8 cellular contexts compared by ENCODE assay signal in the genomic region with DNA sequence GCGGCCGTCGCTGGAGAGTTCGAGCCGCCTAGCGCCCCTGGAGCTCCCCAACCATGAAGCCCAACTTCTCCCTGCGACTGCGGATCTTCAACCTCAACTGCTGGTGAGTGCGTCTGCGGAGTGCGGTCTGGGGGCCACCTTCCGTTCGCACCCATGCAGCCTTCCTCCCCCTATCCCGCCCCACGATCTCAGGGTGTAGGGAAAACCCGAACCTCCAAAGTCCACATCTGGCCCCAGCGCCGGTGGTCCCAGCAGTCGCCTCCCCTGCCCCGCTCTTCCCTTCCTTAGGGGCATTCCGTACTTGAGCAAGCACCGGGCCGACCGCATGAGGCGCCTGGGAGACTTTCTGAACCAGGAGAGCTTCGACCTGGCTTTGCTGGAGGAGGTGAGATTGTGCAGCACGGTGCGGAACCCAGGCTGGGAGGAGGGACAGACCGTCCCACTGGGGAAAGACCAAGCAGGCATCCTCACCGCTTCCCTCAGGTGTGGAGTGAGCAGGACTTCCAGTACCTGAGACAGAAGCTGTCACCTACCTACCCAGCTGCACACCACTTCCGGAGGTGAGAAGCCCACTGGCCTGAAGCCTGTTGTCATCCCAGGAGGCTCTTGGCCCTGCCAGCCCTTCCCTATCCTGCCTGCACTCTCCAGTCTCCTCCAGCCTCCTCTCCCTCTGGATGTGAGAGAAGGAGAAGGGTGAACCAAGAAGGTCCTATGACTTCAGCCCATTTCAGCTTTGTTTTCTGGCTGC. TPM values are rescaled to one million over a fixed set of nuclear protein-coding genes. Genes with fewer than 3 reads are reported as not detected.
DNase-seq lines count a peak whose midpoint lies in the region; ATAC-seq and TF ChIP-seq lines count a peak whose summit lies in the region.

No MANE protein-coding gene starts in this region.

- H2AFZ ChIP-seq in OCI-LY7 (ENCODE audit: low read length), result peak overlapping the region; percentile 76

- BruUV-seq in OCI-LY7 (replicated peaks; lab: Mats Ljungman, UMichigan), result TSS peak; percentile 55

- no peaks in the 10 kb centered on the region for H3K9me3 ChIP-seq in OCI-LY7 (ENCODE audit: low read length)
- no peaks in the 10 kb centered on the region for H3K9me3 ChIP-seq in left ventricle myocardium inferior (replicated peaks)

- H3K36me3 Mint-ChIP-seq in activated naive CD8-positive, alpha-beta T cell treated with anti-CD3 and anti-CD28 coated beads, Interleukin-2, amount 50 U/mL, for 24 hours (ENCODE audit: low read depth), result peaks cover 11% of the 10 kb centered on the region

- 0 out of 2 replicates have a peak, but pooled peaks have one; percentile 23 for TF ChIP-seq CTCF in OCI-LY7 (conservative IDR thresholded peaks at IDR 0.05; ENCODE audit: low read length)
- no peak for TF ChIP-seq CTCF in left ventricle myocardium inferior (IDR thresholded peaks at IDR 0.05; ENCODE audit: borderline replicate concordance)

- H3K27ac Mint-ChIP-seq in activated naive CD8-positive, alpha-beta T cell treated with anti-CD3 and anti-CD28 coated beads, Interleukin-2, amount 50 U/mL, for 24 hours, result peak overlapping the region; percentile 90

- peak; percentile 58 for DNase-seq in CD1c-positive myeloid dendritic cell (ENCODE audit: extremely low spot score)
- peak; percentile 36 for DNase-seq in GM19238 (ENCODE audit: insufficient read length, low spot score)
- peak; percentile 42 for DNase-seq in OCI-LY7 (ENCODE audit: low spot score)
- DNase-seq in activated naive CD8-positive, alpha-beta T cell treated with anti-CD3 and anti-CD28 coated beads, Interleukin-2, amount 50 U/mL, for 24 hours, result peak; percentile 40
- peak; percentile 43 for DNase-seq in left ventricle myocardium inferior
- no peak for DNase-seq in sciatic nerve (ENCODE audit: low spot score)
- DNase-seq in middle frontal gyrus (ENCODE audit: extremely low spot score, low spot score), result no peak

- no peaks in the 10 kb centered on the region for H4K20me1 ChIP-seq in OCI-LY7 (ENCODE audit: insufficient read depth, low read length)

- peak overlapping the region; percentile 83 for H3K4me2 ChIP-seq in OCI-LY7 (ENCODE audit: low read length)

- H3K9me2 ChIP-seq in OCI-LY7 (ENCODE audit: insufficient read depth, low read length), result no peaks in the 10 kb centered on the region

- H3K79me2 ChIP-seq in OCI-LY7 (ENCODE audit: insufficient read depth, low read depth, low read length), result no peaks in the 10 kb centered on the region

- H3K4me1 ChIP-seq in OCI-LY7 (ENCODE audit: insufficient read depth, low read length, poor library complexity, severe bottlenecking), result peaks cover 18% of the 10 kb centered on the region
- H3K4me1 ChIP-seq in left ventricle myocardium inferior, result peaks cover 28% of the 10 kb centered on the region

- no peaks in the 10 kb centered on the region for H3K27me3 ChIP-seq in left ventricle myocardium inferior (ENCODE audit: low read depth)

- H3K9me3 Mint-ChIP-seq in activated naive CD8-positive, alpha-beta T cell treated with anti-CD3 and anti-CD28 coated beads, Interleukin-2, amount 50 U/mL, for 24 hours, result no peaks in the 10 kb centered on the region

- H3K4me1 Mint-ChIP-seq in activated naive CD8-positive, alpha-beta T cell treated with anti-CD3 and anti-CD28 coated beads, Interleukin-2, amount 50 U/mL, for 24 hours, result peaks cover 25% of the 10 kb centered on the region

- peak overlapping the region; percentile 57 for H3K27ac ChIP-seq in OCI-LY7 (ENCODE audit: low read depth, low read length, poor library complexity, severe bottlenecking)
- peak overlapping the region; percentile 84 for H3K27ac ChIP-seq in left ventricle myocardium inferior (replicated peaks)

- peak overlapping the region; percentile 89 for H3K4me3 Mint-ChIP-seq in activated naive CD8-positive, alpha-beta T cell treated with anti-CD3 and anti-CD28 coated beads, Interleukin-2, amount 50 U/mL, for 24 hours

- CTCF ChIA-PET in OCI-LY7 (lab: Charles Lee; ENCODE audit: unreplicated experiment), result interaction anchor here (0.6 to 1.3 kb wide), 3 partner anchors 12 to 247 kb away, joined by 3 to 5 read pairs (median 3); no protein-coding TSS in a partner anchor

- intact Hi-C loops in OCI-LY7 (cut with micrococcal nuclease; ENCODE audit: unreplicated experiment) (loop anchor here (2.0 kb wide), 1 partner anchor 42 kb away; a partner anchor contains a TSS), left ventricle myocardium inferior (cut with micrococcal nuclease) (no loop called here), sciatic nerve (cut with DNase I) (no loop called here)

- H3K27me3 Mint-ChIP-seq in activated naive CD8-positive, alpha-beta T cell treated with anti-CD3 and anti-CD28 coated beads, Interleukin-2, amount 50 U/mL, for 24 hours, result no peaks in the 10 kb centered on the region

- H3K4me3 ChIP-seq in OCI-LY7 (ENCODE audit: low read depth, low read length, poor library complexity, severe bottlenecking), result peak overlapping the region; percentile 83
- peak overlapping the region; percentile 89 for H3K4me3 ChIP-seq in left ventricle myocardium inferior

- ATAC-seq in HG03432 (IDR thresholded peaks at IDR 0.05; ENCODE audit: unreplicated experiment) (peak; percentile 20), sciatic nerve (peak; percentile 54)
- ATAC-seq in activated naive CD8-positive, alpha-beta T cell treated with anti-CD3 and anti-CD28 coated beads, Interleukin-2, amount 50 U/mL, for 24 hours, result peak; percentile 6

- H3K36me3 ChIP-seq in OCI-LY7 (ENCODE audit: insufficient read depth, low read length), result peaks cover 41% of the 10 kb centered on the region
- H3K36me3 ChIP-seq in left ventricle myocardium inferior, result peaks cover 26% of the 10 kb centered on the region

- POLR2A ChIA-PET in OCI-LY7 (lab: Charles Lee), result interaction anchor here (0.5 to 7.4 kb wide), 6 partner anchors 8 to 348 kb away, joined by 3 to 64 read pairs (median 3); a partner anchor contains a TSS

RNA-seq across cellular contexts. Expression of a gene that starts 0.7 kb away (rescaled TPM):
- total RNA-seq in OCI-LY7 (2014; rRNA removed; shearing (Covaris generic)), result 18.4 and 24.4 TPM in 2 replicates
- total RNA-seq in OCI-LY7 (2022) (14.3 and 15.9 TPM in 2 replicates), left ventricle myocardium inferior (3.5 TPM), sciatic nerve (11.7 TPM)

RNA-seq across cellular contexts. Expression of a gene that starts 0.8 kb away (rescaled TPM):
- 0.15 and 1.6 TPM in 2 replicates for total RNA-seq in OCI-LY7 (2014; rRNA removed; shearing (Covaris generic))
- total RNA-seq in OCI-LY7 (2022), result 1.3 and 1.7 TPM in 2 replicates
- 3.9 TPM for total RNA-seq in left ventricle myocardium inferior
- 7.1 TPM for total RNA-seq in sciatic nerve

RNA-seq across cellular contexts. Expression of a gene that starts 14.3 kb away (rescaled TPM):
- total RNA-seq in OCI-LY7 (2014; rRNA removed; shearing (Covaris generic)), result 69.2 and 79.5 TPM in 2 replicates
- total RNA-seq in OCI-LY7 (2022) (101 and 108 TPM in 2 replicates), left ventricle myocardium inferior (5.6 TPM), sciatic nerve (53.9 TPM)

RNA-seq across cellular contexts. Expression of a gene that starts 41.8 kb away (rescaled TPM):
- total RNA-seq in OCI-LY7 (2014; rRNA removed; shearing (Covaris generic)), result 13.7 and 15.3 TPM in 2 replicates
- total RNA-seq in OCI-LY7 (2022), result 15.8 and 17.0 TPM in 2 replicates
- 2.6 TPM for total RNA-seq in left ventricle myocardium inferior
- total RNA-seq in sciatic nerve, result 9.9 TPM

RNA-seq across cellular contexts. Expression of a gene that starts 59.0 kb away (rescaled TPM):
- 36.9 and 48.7 TPM in 2 replicates for total RNA-seq in OCI-LY7 (2014; rRNA removed; shearing (Covaris generic))
- total RNA-seq in OCI-LY7 (2022) (107 and 115 TPM in 2 replicates), left ventricle myocardium inferior (93.3 TPM), sciatic nerve (175 TPM)

Comparison
In these comparisons a context has a peak if more than half of its experiments do, and no peak if none do; other contexts are left out.
1. DNase-seq: peak in CD1c-positive myeloid dendritic cell (single experiment), GM19238 (single experiment), OCI-LY7 (single experiment), activated naive CD8-positive, alpha-beta T cell treated with anti-CD3 and anti-CD28 coated beads, Interleukin-2, amount 50 U/mL, for 24 hours (single experiment) and left ventricle myocardium inferior (single experiment); none in sciatic nerve (single experiment) and middle frontal gyrus (single experiment).
2. Peak in every context shown above with its lines, with median percentiles within 50 percentile points of each other: ATAC-seq.